1 cellular context compared by ENCODE assay signal in genomic region chr1:248825136-248825535, GRCh38.
TF ChIP-seq lines count a peak whose summit lies in the region.

No MANE protein-coding gene starts in this region.

TF ChIP-seq in GM12878, 131 proteins besides CTCF, POLR2A, EP300 and RAD21:
- TF ChIP-seq, protein P1, sequence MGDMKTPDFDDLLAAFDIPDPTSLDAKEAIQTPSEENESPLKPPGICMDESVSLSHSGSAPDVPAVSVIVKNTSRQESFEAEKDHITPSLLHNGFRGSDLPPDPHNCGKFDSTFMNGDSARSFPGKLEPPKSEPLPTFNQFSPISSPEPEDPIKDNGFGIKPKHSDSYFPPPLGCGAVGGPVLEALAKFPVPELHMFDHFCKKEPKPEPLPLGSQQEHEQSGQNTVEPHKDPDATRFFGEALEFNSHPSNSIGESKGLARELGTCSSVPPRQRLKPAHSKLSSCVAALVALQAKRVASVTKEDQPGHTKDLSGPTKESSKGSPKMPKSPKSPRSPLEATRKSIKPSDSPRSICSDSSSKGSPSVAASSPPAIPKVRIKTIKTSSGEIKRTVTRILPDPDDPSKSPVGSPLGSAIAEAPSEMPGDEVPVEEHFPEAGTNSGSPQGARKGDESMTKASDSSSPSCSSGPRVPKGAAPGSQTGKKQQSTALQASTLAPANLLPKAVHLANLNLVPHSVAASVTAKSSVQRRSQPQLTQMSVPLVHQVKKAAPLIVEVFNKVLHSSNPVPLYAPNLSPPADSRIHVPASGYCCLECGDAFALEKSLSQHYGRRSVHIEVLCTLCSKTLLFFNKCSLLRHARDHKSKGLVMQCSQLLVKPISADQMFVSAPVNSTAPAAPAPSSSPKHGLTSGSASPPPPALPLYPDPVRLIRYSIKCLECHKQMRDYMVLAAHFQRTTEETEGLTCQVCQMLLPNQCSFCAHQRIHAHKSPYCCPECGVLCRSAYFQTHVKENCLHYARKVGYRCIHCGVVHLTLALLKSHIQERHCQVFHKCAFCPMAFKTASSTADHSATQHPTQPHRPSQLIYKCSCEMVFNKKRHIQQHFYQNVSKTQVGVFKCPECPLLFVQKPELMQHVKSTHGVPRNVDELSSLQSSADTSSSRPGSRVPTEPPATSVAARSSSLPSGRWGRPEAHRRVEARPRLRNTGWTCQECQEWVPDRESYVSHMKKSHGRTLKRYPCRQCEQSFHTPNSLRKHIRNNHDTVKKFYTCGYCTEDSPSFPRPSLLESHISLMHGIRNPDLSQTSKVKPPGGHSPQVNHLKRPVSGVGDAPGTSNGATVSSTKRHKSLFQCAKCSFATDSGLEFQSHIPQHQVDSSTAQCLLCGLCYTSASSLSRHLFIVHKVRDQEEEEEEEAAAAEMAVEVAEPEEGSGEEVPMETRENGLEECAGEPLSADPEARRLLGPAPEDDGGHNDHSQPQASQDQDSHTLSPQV (IDR thresholded peaks at IDR 0.05), result no peak
- TF ChIP-seq HDAC2 (IDR thresholded peaks at IDR 0.05), result no peak
- TF ChIP-seq NR2F1 (conservative IDR thresholded peaks at IDR 0.05), result no peak
- no peak for TF ChIP-seq BCL11A (IDR thresholded peaks at IDR 0.05; ENCODE audit: low read depth, low read length)
- TF ChIP-seq ZBTB40 (IDR thresholded peaks at IDR 0.05; ENCODE audit: borderline replicate concordance), result no peak
- TF ChIP-seq NR2C2 (IDR thresholded peaks at IDR 0.05; ENCODE audit: borderline replicate concordance, control insufficient read depth, insufficient read length, low read depth), result no peak
